ENCODE assay signal across 8 cellular contexts in genomic region chr17:59619313-59620063, GRCh38. TPM values are rescaled to one million over a fixed set of nuclear protein-coding genes. Genes with fewer than 3 reads are reported as not detected.
DNase-seq lines count a peak whose midpoint lies in the region; ATAC-seq and TF ChIP-seq lines count a peak whose summit lies in the region.

Gene CLTC, plus strand, starts transcription at chr17:59619895. Its CDS starts 237 bp downstream, at chr17:59620132.

- H3K36me3 Mint-ChIP-seq in endodermal cell (ENCODE audit: low read depth), result no peaks in the 10 kb centered on the region

- no peak within 1 kb of the TSS for H2AK5ac ChIP-seq in mesendoderm (ENCODE audit: low read length)

- H4K8ac ChIP-seq in mesendoderm (ENCODE audit: low read depth, low read length), result peak within 1 kb of the TSS; percentile 87

- peaks cover 44% of the 10 kb centered on the region for H3K79me2 ChIP-seq in mesendoderm (ENCODE audit: control insufficient read depth, insufficient read depth, low read length)

- H3K27me3 ChIP-seq in NT2/D1 (ENCODE audit: insufficient read depth, insufficient read length) (no peaks in the 10 kb centered on the region), endodermal cell (ENCODE audit: control insufficient read depth, insufficient read depth, low read length, poor library complexity, severe bottlenecking) (no peaks in the 10 kb centered on the region), mesendoderm (ENCODE audit: insufficient read depth, low read length, poor library complexity) (no peaks in the 10 kb centered on the region)

- H3K4me1 Mint-ChIP-seq in endodermal cell, result peaks cover 41% of the 10 kb centered on the region

- H4K5ac ChIP-seq in mesendoderm (ENCODE audit: low read length), result peak within 1 kb of the TSS; percentile 72

- DNase-seq in COR-L47 (lab: John Stamatoyannopoulos, UW) (peak; percentile 95), HUDEP-2 (lab: John Stamatoyannopoulos, UW; ENCODE audit: unreplicated experiment in 76 of 76) (peak; percentile 46 to 96 (median 88)), NT2/D1 (ENCODE audit: low read depth, low spot score) (peak; percentile 91), endodermal cell (peak; percentile 97), mesendoderm (peak; percentile 99)
- DNase-seq in activated CD8-positive, alpha-beta memory T cell treated with anti-CD3 and anti-CD28 coated beads, Interleukin-2, amount 50 U/mL, for 1 hour (ENCODE audit: extremely low read depth), result peak; percentile 74
- peak; percentile 83 for DNase-seq in stimulated activated CD8-positive, alpha-beta memory T cell treated with anti-CD3 and anti-CD28 coated beads, Interleukin-15, amount 100 ng/mL, for 1 hour (ENCODE audit: low read depth)

- peak within 1 kb of the TSS; percentile 95 for H2BK5ac ChIP-seq in mesendoderm (ENCODE audit: low read length)

- peak within 1 kb of the TSS; percentile 97 for H3K9ac ChIP-seq in NT2/D1 (ENCODE audit: insufficient read length, low read depth)
- H3K9ac ChIP-seq in endodermal cell (ENCODE audit: extremely low read depth, low read length, poor library complexity, severe bottlenecking), result peak within 1 kb of the TSS; percentile 95
- H3K9ac ChIP-seq in mesendoderm (ENCODE audit: low read length), result peak within 1 kb of the TSS; percentile 99

- peak within 1 kb of the TSS; percentile 98 for H3K4me3 Mint-ChIP-seq in endodermal cell

- ATAC-seq in GM21381 (IDR thresholded peaks at IDR 0.05; ENCODE audit: unreplicated experiment), result peak; percentile 78

- peaks cover 33% of the 10 kb centered on the region for H3K36me3 ChIP-seq in NT2/D1 (ENCODE audit: insufficient read depth, insufficient read length, low read length)
- H3K36me3 ChIP-seq in endodermal cell (ENCODE audit: control insufficient read depth, insufficient read depth, low read length), result peaks cover 8% of the 10 kb centered on the region
- no peaks in the 10 kb centered on the region for H3K36me3 ChIP-seq in mesendoderm (ENCODE audit: control insufficient read depth, insufficient read depth, low read length)

- peak within 1 kb of the TSS; percentile 97 for H2BK120ac ChIP-seq in mesendoderm (ENCODE audit: low read depth, low read length)

- TF ChIP-seq CTCF in endodermal cell (conservative IDR thresholded peaks at IDR 0.05), result no peak

- H3K18ac ChIP-seq in mesendoderm (ENCODE audit: low read length), result peak within 1 kb of the TSS; percentile 100

- peak within 1 kb of the TSS; percentile 100 for H3K56ac ChIP-seq in mesendoderm (ENCODE audit: low read length)

- no peaks in the 10 kb centered on the region for H3K27me3 Mint-ChIP-seq in endodermal cell (ENCODE audit: insufficient read depth)

- H2BK15ac ChIP-seq in mesendoderm (replicated peaks; ENCODE audit: low read depth), result no peak within 1 kb of the TSS

- peak within 1 kb of the TSS; percentile 100 for H3K4ac ChIP-seq in mesendoderm (ENCODE audit: low read depth, low read length)

- H3K27ac ChIP-seq in endodermal cell (ENCODE audit: low read depth, low read length) (peak within 1 kb of the TSS; percentile 99), mesendoderm (ENCODE audit: low read depth, low read length) (peak within 1 kb of the TSS; percentile 98)

- H3K79me1 ChIP-seq in mesendoderm (ENCODE audit: low read length), result no peaks in the 10 kb centered on the region

- peak within 1 kb of the TSS; percentile 72 for H3K4me2 ChIP-seq in mesendoderm (ENCODE audit: low read length)

- peak within 1 kb of the TSS; percentile 52 for H3K23ac ChIP-seq in mesendoderm (ENCODE audit: low read length)

- H3K27ac Mint-ChIP-seq in endodermal cell, result peak within 1 kb of the TSS; percentile 97

- H3K4me3 ChIP-seq in NT2/D1 (ENCODE audit: insufficient read length, low read depth), result peak within 1 kb of the TSS; percentile 94
- peak within 1 kb of the TSS; percentile 93 for H3K4me3 ChIP-seq in endodermal cell (ENCODE audit: low read length)
- peak within 1 kb of the TSS; percentile 96 for H3K4me3 ChIP-seq in mesendoderm (ENCODE audit: low read length)

- no peaks in the 10 kb centered on the region for H3K9me3 ChIP-seq in NT2/D1 (ENCODE audit: insufficient read depth, low read length)
- H3K9me3 ChIP-seq in endodermal cell (ENCODE audit: control insufficient read depth, low read length), result no peaks in the 10 kb centered on the region

- WGBS in endodermal cell (ENCODE audit: insufficient coverage in 1 of 2, insufficient read length in 1 of 2), 2 experiments, result 0 to 5% methylated on average over 11 to 65 of the region's 65 CpGs
- WGBS in mesendoderm (ENCODE audit: extremely low coverage, insufficient coverage, low lambda C conversion rate), result no CpG with 5 or more reads among the region's 65 CpGs

- no peaks in the 10 kb centered on the region for H3K9me3 Mint-ChIP-seq in endodermal cell

- H3K4me1 ChIP-seq in NT2/D1 (ENCODE audit: insufficient read depth, insufficient read length) (no peaks in the 10 kb centered on the region), endodermal cell (ENCODE audit: control insufficient read depth, insufficient read depth, low read length) (peaks cover 5% of the 10 kb centered on the region), mesendoderm (ENCODE audit: control insufficient read depth, low read depth, low read length) (no peaks in the 10 kb centered on the region)

RNA-seq across cellular contexts. Expression of gene CLTC, which starts in this region (rescaled TPM):
- total RNA-seq in endodermal cell, result 100 to 1,000 TPM; 342 to 393 TPM
- polyA plus RNA-seq in endodermal cell (2013, experiment 1 of 2), result 181 TPM
- 173 TPM for polyA plus RNA-seq in endodermal cell (2013, experiment 2 of 2)
- 163 TPM for polyA plus RNA-seq in mesendoderm (2013, experiment 1 of 2)
- polyA plus RNA-seq in mesendoderm (2013, experiment 2 of 2), result 158 TPM

Comparison
In these comparisons a context has a peak if more than half of its experiments do, and no peak if none do; other contexts are left out.
1. Peak in every context shown above with its lines: DNase-seq, ATAC-seq, H3K4me3 ChIP-seq and H3K27ac ChIP-seq.